Comparison of ENCODE assay signal across 19 cellular contexts in genomic region chr9:107019216-107019615, GRCh38.
A peak's percentile ranks its signal among the peaks of the same experiment; 100 is the strongest.
DNase-seq lines count a peak whose midpoint lies in the region; ATAC-seq, FAIRE-seq and TF ChIP-seq lines count a peak whose summit lies in the region.
"Had no signal": no experiment of that assay in that cellular context is flagged by ENCODE, and none has a peak within 500 bp of the region (broad histone marks: within the 10 kb centered on the region; RNA-seq: fewer than 3 reads in every experiment).

No MANE protein-coding gene starts in this region.

- no peaks in the 10 kb centered on the region for H4K20me1 ChIP-seq in H1 (replicated peaks in 1 of 2; ENCODE audit: control insufficient read depth in 1 of 2, insufficient read depth in 2 of 2, low read length in 2 of 2)

- no peak overlapping the region for H2BK20ac ChIP-seq in H1 (ENCODE audit: low read length)

- peak; percentile 81 for DNase-seq in AG20443 (ENCODE audit: low spot score)
- DNase-seq in LHCN-M2 (ENCODE audit: low read depth): peak; percentile 75
- DNase-seq in H1 (ENCODE audit: low read depth in 1 of 2, low spot score in 2 of 2): no peak
- no peak for DNase-seq in mucosa of descending colon
- DNase-seq in LoVo (ENCODE audit: low spot score): no peak
- DNase-seq in HuH-7.5 (ENCODE audit: low spot score): no peak
- DNase-seq in activated CD8-positive, alpha-beta T cell treated with anti-CD3 and anti-CD28 coated beads, Interleukin-2, amount 10 ng/mL, durations not matched to agents 7 days and 5 days: no peak
- DNase-seq: activated CD8-positive, alpha-beta memory T cell treated with anti-CD3 and anti-CD28 coated beads for 24 hours; GF-D8; glutamatergic neuron; NCI-H446 treated with DMSO at 0.1 percent for 48 hours; pancreas; stimulated activated CD4-positive, alpha-beta T cell treated with anti-CD3 and anti-CD28 coated beads, Interleukin-2, amount 100 ng/mL, for 24 hours; T-helper 9 cell had no signal

- H3K4me1 ChIP-seq in H1 (replicated peaks in 1 of 4; ENCODE audit: control insufficient read depth in 3 of 4, insufficient read depth in 4 of 4, low read length in 3 of 4) (peaks cover 0 to 6% (median under 1%) of the 10 kb centered on the region in 4 experiments; a peak in 3 of 7 replicates), mucosa of descending colon (ENCODE audit: low read depth) (no peaks in the 10 kb centered on the region)
- H3K4me1 ChIP-seq: pancreas had no signal

- H2AFZ ChIP-seq in H1 (ENCODE audit: low read length): peak overlapping the region; percentile 80

- POLR2A ChIA-PET in H1 (lab: Charles Lee; ENCODE audit: partially characterized antibody): no interaction called here
- POLR2A ChIA-PET in activated CD8-positive, alpha-beta T cell treated with anti-CD3 and anti-CD28 coated beads, Interleukin-2, amount 10 ng/mL, durations not matched to agents 7 days and 5 days (lab: Charles Lee): no interaction called here

- H3K9me3 ChIP-seq in H1 (ENCODE audit: insufficient read depth in 2 of 2, low read depth in 1 of 2, low read length in 1 of 2) (peaks cover 2 to 4% of the 10 kb centered on the region in 2 experiments; a peak in 1 of 4 replicates), mucosa of descending colon (peaks cover 7% of the 10 kb centered on the region)
- H3K9me3 ChIP-seq: pancreas had no signal

- TF ChIP-seq POLR2A in H1 (IDR thresholded peaks at IDR 0.05; ENCODE audit: control extremely low read depth in 1 of 2, low read depth in 2 of 2, low read length in 2 of 2): no peak

- H3K27me3 Mint-ChIP-seq in activated CD8-positive, alpha-beta T cell treated with anti-CD3 and anti-CD28 coated beads, Interleukin-2, amount 10 ng/mL, durations not matched to agents 7 days and 5 days (ENCODE audit: low read depth): no peaks in the 10 kb centered on the region
- H3K27me3 Mint-ChIP-seq: activated naive CD4-positive, alpha-beta T cell treated with anti-CD3 and anti-CD28 coated beads, Interleukin-2, amount 50 U/mL, for 24 hours; dendritic cell treated with granulocyte-macrophage colony-stimulating factor and Interleukin-4, amounts not matched to agents 40 ng/mL and 50 ng/mL, for 4 days had no signal

- no peak overlapping the region for H3K4ac ChIP-seq in H1 (replicated peaks; ENCODE audit: insufficient read length, low read depth, low read length)

- H3K36me3 ChIP-seq in H1 (ENCODE audit: control insufficient read depth in 2 of 4, insufficient read depth in 4 of 4, low read length in 3 of 4) (no peaks in the 10 kb centered on the region), mucosa of descending colon (ENCODE audit: low read depth) (no peaks in the 10 kb centered on the region)
- H3K36me3 ChIP-seq: pancreas had no signal

- FAIRE-seq in H1 (lab: Jason Lieb, UNC): no peak

- H3K23me2 ChIP-seq in H1 (ENCODE audit: low read depth, low read length): no peaks in the 10 kb centered on the region

- H4K5ac ChIP-seq in H1 (ENCODE audit: insufficient read length, low read depth, low read length): no peak overlapping the region

- intact Hi-C loops in mucosa of descending colon (cut with DNase I, micrococcal nuclease): no loop called here

- no peak overlapping the region for H3K4me2 ChIP-seq in H1 (ENCODE audit: insufficient read depth in 1 of 2, low read depth in 2 of 2, low read length in 2 of 2)

- no peaks in the 10 kb centered on the region for H3K27me3 ChIP-seq in H1 (replicated peaks in 1 of 4; ENCODE audit: control insufficient read depth in 3 of 4, extremely low read depth in 1 of 4, insufficient read depth in 3 of 4, low read length in 3 of 4)
- H3K27me3 ChIP-seq: pancreas had no signal

- H3K36me3 Mint-ChIP-seq in activated CD8-positive, alpha-beta T cell treated with anti-CD3 and anti-CD28 coated beads, Interleukin-2, amount 10 ng/mL, durations not matched to agents 7 days and 5 days (ENCODE audit: low read depth): no peaks in the 10 kb centered on the region
- H3K36me3 Mint-ChIP-seq: activated naive CD4-positive, alpha-beta T cell treated with anti-CD3 and anti-CD28 coated beads, Interleukin-2, amount 50 U/mL, for 24 hours; stimulated activated memory B cell treated with anti-CD40 and anti-IgM and Interleukin-4, amounts not matched to agents 10 μg/mL and 1 μg/mL and 100 μg/mL, for 72 hours had no signal

- H3K4me3 ChIP-seq in H1 (ENCODE audit: extremely low read depth in 1 of 4, insufficient read depth in 2 of 4, low read depth in 3 of 4, low read length in 4 of 4) (no peak overlapping the region), mucosa of descending colon (no peak overlapping the region)
- H3K4me3 ChIP-seq: pancreas had no signal

- no peak overlapping the region for H4K8ac ChIP-seq in H1 (ENCODE audit: extremely low read depth, insufficient read depth, low read length)

- H2BK120ac ChIP-seq in H1 (replicated peaks; ENCODE audit: low read depth, low read length): no peak overlapping the region

- no peak for TF ChIP-seq RAD21 in H1 (IDR thresholded peaks at IDR 0.05 in 1 of 2, conservative IDR thresholded peaks at IDR 0.05 in 1 of 2; ENCODE audit: low read depth in 2 of 2, low read length in 2 of 2)

- TF ChIP-seq CTCF in H1 (IDR thresholded peaks at IDR 0.05; ENCODE audit: control extremely low read depth in 1 of 3, insufficient read depth in 1 of 3, low read depth in 1 of 3, low read length in 3 of 3): no peak
- no peak for TF ChIP-seq CTCF in mucosa of descending colon (IDR thresholded peaks at IDR 0.05)

- no peaks in the 10 kb centered on the region for H3K9me3 Mint-ChIP-seq in activated CD8-positive, alpha-beta T cell treated with anti-CD3 and anti-CD28 coated beads, Interleukin-2, amount 10 ng/mL, durations not matched to agents 7 days and 5 days (ENCODE audit: insufficient read depth)
- H3K9me3 Mint-ChIP-seq: activated naive CD4-positive, alpha-beta T cell treated with anti-CD3 and anti-CD28 coated beads, Interleukin-2, amount 50 U/mL, for 24 hours had no signal

- H3K18ac ChIP-seq in H1 (ENCODE audit: extremely low read depth, low read length): 0 out of 2 replicates have a peak overlapping the region, but pooled peaks have one; percentile 27

- no peaks in the 10 kb centered on the region for H3K79me1 ChIP-seq in H1 (ENCODE audit: low read depth, low read length)

- H3K23ac ChIP-seq in H1 (ENCODE audit: insufficient read length): no peak overlapping the region

- 84% methylated on average over 3 of the region's 3 CpGs; no CpG with 5 or more reads in 1 of the 2 experiments for WGBS in H1 (ENCODE audit: extremely low coverage in 1 of 2, insufficient coverage in 1 of 2, insufficient read length in 1 of 2, insufficient replicate concordance in 2 of 2, low coverage in 1 of 2, low lambda C conversion rate in 2 of 2, missing lambda C conversion rate in 1 of 2), 2 experiments

- no peak overlapping the region for H4K91ac ChIP-seq in H1 (replicated peaks; ENCODE audit: insufficient read length, low read length)

- H2BK12ac ChIP-seq in H1 (ENCODE audit: low read depth, low read length): no peak overlapping the region

- no peak for TF ChIP-seq EP300 in H1 (IDR thresholded peaks at IDR 0.05; ENCODE audit: borderline replicate concordance in 1 of 2, low read depth in 2 of 2, low read length in 2 of 2)

- no peak overlapping the region for H2BK5ac ChIP-seq in H1 (ENCODE audit: low read depth, low read length)

- H3K27ac ChIP-seq in H1 (ENCODE audit: low read depth, low read length): no peak overlapping the region
- H3K27ac ChIP-seq: HL-60, pancreas had no signal

- CTCF ChIA-PET in H1 (lab: Charles Lee; ENCODE audit: partially characterized antibody): interaction anchor here (0.9 kb wide), 1 partner anchor 39 kb away, joined by 5 read pairs; no protein-coding TSS in a partner anchor
- CTCF ChIA-PET in activated CD8-positive, alpha-beta T cell treated with anti-CD3 and anti-CD28 coated beads, Interleukin-2, amount 10 ng/mL, durations not matched to agents 7 days and 5 days (lab: Charles Lee): no interaction called here

- H2AK5ac ChIP-seq in H1 (ENCODE audit: low read depth, low read length): no peak overlapping the region

- no peaks in the 10 kb centered on the region for H3K79me2 ChIP-seq in H1 (ENCODE audit: control insufficient read depth in 1 of 2, insufficient read depth in 2 of 2, low read length in 2 of 2)

- H3K27ac Mint-ChIP-seq in activated CD8-positive, alpha-beta T cell treated with anti-CD3 and anti-CD28 coated beads, Interleukin-2, amount 10 ng/mL, durations not matched to agents 7 days and 5 days: no peak overlapping the region
- H3K27ac Mint-ChIP-seq: activated naive CD4-positive, alpha-beta T cell treated with anti-CD3 and anti-CD28 coated beads, Interleukin-2, amount 50 U/mL, for 24 hours; dendritic cell treated with granulocyte-macrophage colony-stimulating factor and Interleukin-4, amounts not matched to agents 40 ng/mL and 50 ng/mL, for 4 days; stimulated activated memory B cell treated with anti-CD40 and anti-IgM and Interleukin-4, amounts not matched to agents 10 μg/mL and 1 μg/mL and 100 μg/mL, for 72 hours had no signal

- no peak overlapping the region for H3K9ac ChIP-seq in H1 (replicated peaks in 1 of 4; ENCODE audit: extremely low read depth in 1 of 4, low read depth in 3 of 4, low read length in 3 of 4)

- H3K56ac ChIP-seq in H1 (replicated peaks; ENCODE audit: insufficient read length, low read depth, low read length): no peak overlapping the region

- ATAC-seq in mucosa of descending colon: peak; percentile 44
- no peak for ATAC-seq in HG02870 (IDR thresholded peaks at IDR 0.05; ENCODE audit: unreplicated experiment)
- no peak for ATAC-seq in activated CD8-positive, alpha-beta T cell treated with anti-CD3 and anti-CD28 coated beads, Interleukin-2, amount 10 ng/mL, durations not matched to agents 7 days and 5 days

- H3K4me3 Mint-ChIP-seq in activated CD8-positive, alpha-beta T cell treated with anti-CD3 and anti-CD28 coated beads, Interleukin-2, amount 10 ng/mL, durations not matched to agents 7 days and 5 days: no peak overlapping the region
- H3K4me3 Mint-ChIP-seq: activated naive CD4-positive, alpha-beta T cell treated with anti-CD3 and anti-CD28 coated beads, Interleukin-2, amount 50 U/mL, for 24 hours; dendritic cell treated with granulocyte-macrophage colony-stimulating factor and Interleukin-4, amounts not matched to agents 40 ng/mL and 50 ng/mL, for 4 days; stimulated activated memory B cell treated with anti-CD40 and anti-IgM and Interleukin-4, amounts not matched to agents 10 μg/mL and 1 μg/mL and 100 μg/mL, for 72 hours had no signal

- H3K14ac ChIP-seq in H1 (ENCODE audit: insufficient read length): no peak overlapping the region

- peaks cover 6% of the 10 kb centered on the region for H3K4me1 Mint-ChIP-seq in activated CD8-positive, alpha-beta T cell treated with anti-CD3 and anti-CD28 coated beads, Interleukin-2, amount 10 ng/mL, durations not matched to agents 7 days and 5 days (ENCODE audit: low read depth)

- no peak overlapping the region for H2BK15ac ChIP-seq in H1 (ENCODE audit: low read length)

TF ChIP-seq in H1, 55 proteins besides CTCF, POLR2A, EP300 and RAD21 (continues in another document):
- TF ChIP-seq TCF12 (IDR thresholded peaks at IDR 0.05; ENCODE audit: low read depth, low read length) (no peak), BRCA1 (IDR thresholded peaks at IDR 0.05; ENCODE audit: low read depth, low read length) (no peak), EZH2 (IDR thresholded peaks at IDR 0.05; ENCODE audit: low read depth, low read length, severe bottlenecking) (no peak), JUND (IDR thresholded peaks at IDR 0.05; ENCODE audit: low read length) (no peak), CBX8 (IDR thresholded peaks at IDR 0.05; ENCODE audit: borderline replicate concordance, low read depth, low read length) (no peak)

Comparison
In these comparisons a context has a peak if more than half of its experiments do, and no peak if none do; other contexts are left out.
1. DNase-seq: peak in AG20443 (single experiment) and LHCN-M2 (single experiment); none in H1 (0 of 2), mucosa of descending colon (0 of 3), LoVo (single experiment), HuH-7.5 (single experiment) and activated CD8-positive, alpha-beta T cell treated with anti-CD3 and anti-CD28 coated beads, Interleukin-2, amount 10 ng/mL, durations not matched to agents 7 days and 5 days (single experiment).